In genomic region chr6:107576852-107577251, GRCh38 we compare ENCODE assay signal across 15 cellular contexts.
A peak's percentile ranks its signal among the peaks of the same experiment; 100 is the strongest.
DNase-seq lines count a peak whose midpoint lies in the region; ATAC-seq and TF ChIP-seq lines count a peak whose summit lies in the region.
"Had no signal": no experiment of that assay in that cellular context is flagged by ENCODE, and none has a peak within 500 bp of the region (broad histone marks: within the 10 kb centered on the region; RNA-seq: fewer than 3 reads in every experiment).

No MANE protein-coding gene starts in this region.

- no TSS peak for BruUV-seq in IMR-90 (replicated peaks; lab: Mats Ljungman, UMichigan)
- no TSS peak for BruUV-seq in A673 (replicated peaks; lab: Mats Ljungman, UMichigan)

- H3K27me3 ChIP-seq in IMR-90 (ENCODE audit: control insufficient read depth, insufficient read depth, low read length) (no peaks in the 10 kb centered on the region; the same call in 1 of the 2 replicates), A673 (replicated peaks; ENCODE audit: insufficient read depth, low read depth, low read length, poor library complexity) (no peaks in the 10 kb centered on the region)
- H3K27me3 ChIP-seq: ascending aorta, testis had no signal

- dilution Hi-C loops in IMR-90 (cut with HindIII; ENCODE audit: low sequenced_read_pairs, unreplicated experiment) = no loop called here

- H2AK9ac ChIP-seq in IMR-90 (replicated peaks; ENCODE audit: low read depth, low read length, poor library complexity) = no peak overlapping the region

- H3K4me3 ChIP-seq in IMR-90 (ENCODE audit: insufficient read depth, low read depth, low read length) = no peak overlapping the region
- no peak overlapping the region for H3K4me3 ChIP-seq in choroid plexus epithelial cell (ENCODE audit: low read depth, low read length)
- H3K4me3 ChIP-seq in coronary artery = no peak overlapping the region
- no peak overlapping the region for H3K4me3 ChIP-seq in A673 (ENCODE audit: low read depth, low read length, poor library complexity, severe bottlenecking)
- H3K4me3 ChIP-seq: ascending aorta, smooth muscle cell, testis had no signal

- CTCF ChIA-PET in IMR-90 (lab: Yijun Ruan, JAX) (interaction anchor here (0.6 to 1.4 kb wide), 2 partner anchors 10 to 19 kb away, joined by 5 read pairs; no protein-coding TSS in a partner anchor), A673 (lab: Charles Lee) (no interaction called here)

- H3K56ac ChIP-seq in IMR-90 (ENCODE audit: extremely low read depth, insufficient read depth, low read length) = no peak overlapping the region

- H3K18ac ChIP-seq in IMR-90 (ENCODE audit: low read depth, low read length) = no peak overlapping the region

- no peak overlapping the region for H2AK5ac ChIP-seq in IMR-90 (ENCODE audit: low read depth, low read length)

- no peak overlapping the region for H2BK5ac ChIP-seq in IMR-90 (ENCODE audit: low read depth, low read length, poor library complexity, severe bottlenecking)

- no peak overlapping the region for H3K23ac ChIP-seq in IMR-90 (ENCODE audit: low read depth, low read length)

- H3K4ac ChIP-seq in IMR-90 (ENCODE audit: low read depth, low read length) = no peak overlapping the region

- TF ChIP-seq RAD21 in IMR-90 (IDR thresholded peaks at IDR 0.05; ENCODE audit: low read length) = no peak

- no peak overlapping the region for H2BK120ac ChIP-seq in IMR-90 (ENCODE audit: low read depth, low read length)

- ATAC-seq in IMR-90 (ENCODE audit: low read depth) = peak; percentile 85
- ATAC-seq: HCT116 had no signal

- peaks cover 3% of the 10 kb centered on the region; the same call in 1 of the 2 replicates for H3K9me1 ChIP-seq in IMR-90 (ENCODE audit: insufficient read depth, low read length)

- H3K36me3 ChIP-seq in IMR-90 (ENCODE audit: control insufficient read depth, insufficient read depth, low read length) (peaks cover 5% of the 10 kb centered on the region; the same call in 1 of the 2 replicates), A673 (ENCODE audit: insufficient read depth, low read length, poor library complexity, severe bottlenecking) (no peaks in the 10 kb centered on the region)
- H3K36me3 ChIP-seq: ascending aorta had no signal

- intact Hi-C loops in IMR-90 (cut with micrococcal nuclease) (no loop called here), A673 (cut with micrococcal nuclease; ENCODE audit: unreplicated experiment) (no loop called here)

- no CpG with 5 or more reads among the region's 3 CpGs for WGBS in IMR-90 (ENCODE audit: extremely low coverage in 2 of 2, insufficient read length in 1 of 2), 2 experiments

- no peak overlapping the region for H3K14ac ChIP-seq in IMR-90 (replicated peaks; ENCODE audit: low read depth, low read length)

- H2BK15ac ChIP-seq in IMR-90 (ENCODE audit: low read depth, low read length) = no peak overlapping the region

- H3K9ac ChIP-seq in IMR-90 (ENCODE audit: low read depth, low read length) = no peak overlapping the region

- peak; percentile 32 for DNase-seq in EH (ENCODE audit: low read depth)
- DNase-seq in IMR-90 = peak; percentile 81
- DNase-seq in choroid plexus epithelial cell (ENCODE audit: low read depth) = peak; percentile 23
- DNase-seq in kidney tubule cell (ENCODE audit: low spot score) = peak; percentile 96
- no peak for DNase-seq in NCI-H345 treated with DMSO at 0.1 percent for 48 hours (lab: John Stamatoyannopoulos, UW; ENCODE audit: unreplicated experiment)
- no peak for DNase-seq in coronary artery (ENCODE audit: low spot score)
- no peak for DNase-seq in A673 (ENCODE audit: low spot score)
- no peak for DNase-seq in SIG-M5 (lab: John Stamatoyannopoulos, UW)
- DNase-seq: activated T-cell treated with anti-CD3 and anti-CD28 coated beads, Interleukin-2, amount 50 U/mL, for 72 hours; effector memory CD4-positive, alpha-beta T cell; NCI-H2171; testis had no signal

- H3K4me2 ChIP-seq in IMR-90 (ENCODE audit: low read depth, low read length) = no peak overlapping the region; the same call in 1 of the 2 replicates
- H3K4me2 ChIP-seq: smooth muscle cell had no signal

- no peak overlapping the region for H4K5ac ChIP-seq in IMR-90 (ENCODE audit: low read depth, low read length)

- H3K4me1 ChIP-seq in IMR-90 (ENCODE audit: control insufficient read depth, insufficient read depth, low read length) = peaks cover 7% of the 10 kb centered on the region; the same call in 1 of the 2 replicates
- H3K4me1 ChIP-seq in A673 (ENCODE audit: insufficient read depth, low read length, poor library complexity, severe bottlenecking) = peaks cover 17% of the 10 kb centered on the region
- H3K4me1 ChIP-seq: ascending aorta, testis had no signal

- TF ChIP-seq CTCF in IMR-90 (conservative IDR thresholded peaks at IDR 0.05; ENCODE audit: low read depth, low read length) = no peak
- TF ChIP-seq CTCF in choroid plexus epithelial cell (conservative IDR thresholded peaks at IDR 0.05; ENCODE audit: low read depth, low read length) = no peak
- no peak for TF ChIP-seq CTCF in coronary artery (IDR thresholded peaks at IDR 0.05)
- TF ChIP-seq CTCF in A673 (conservative IDR thresholded peaks at IDR 0.05; ENCODE audit: low read depth, low read length) = no peak

- H4K8ac ChIP-seq in IMR-90 (ENCODE audit: low read depth in 2 of 2, low read length in 2 of 2) = no peak overlapping the region

- in situ Hi-C loops in IMR-90 (cut with MboI; ENCODE audit: low sequenced_read_pairs) = no loop called here

- peak overlapping the region; percentile 53 for H2AFZ ChIP-seq in IMR-90 (replicated peaks; ENCODE audit: low read length, poor library complexity)

- H3K79me1 ChIP-seq in IMR-90 (ENCODE audit: low read depth in 1 of 2, low read length in 2 of 2) = no peaks in the 10 kb centered on the region

- POLR2A ChIA-PET in IMR-90 (lab: Charles Lee; ENCODE audit: unreplicated experiment) = no interaction called here
- POLR2A ChIA-PET in A673 (lab: Charles Lee; ENCODE audit: low non-redundant PET) = no interaction called here

- H2BK20ac ChIP-seq in IMR-90 (ENCODE audit: low read depth, low read length) = no peak overlapping the region

- H4K20me1 ChIP-seq in IMR-90 (ENCODE audit: insufficient read depth, low read length) = no peaks in the 10 kb centered on the region

- TF ChIP-seq POLR2A in IMR-90 (IDR thresholded peaks at IDR 0.05; ENCODE audit: low read depth, low read length) = no peak

- no peaks in the 10 kb centered on the region for H3K9me3 ChIP-seq in IMR-90 (ENCODE audit: control insufficient read depth, insufficient read depth, low read length)
- H3K9me3 ChIP-seq in A673 (ENCODE audit: low read depth, low read length, poor library complexity, severe bottlenecking) = no peaks in the 10 kb centered on the region
- H3K9me3 ChIP-seq: ascending aorta, testis had no signal

- H3K27ac ChIP-seq in IMR-90 (ENCODE audit: insufficient read depth, low read length) = no peak overlapping the region
- no peak overlapping the region for H3K27ac ChIP-seq in coronary artery
- H3K27ac ChIP-seq in A673 (ENCODE audit: low read depth, low read length, poor library complexity, severe bottlenecking) = no peak overlapping the region
- H3K27ac ChIP-seq: ascending aorta, testis had no signal

- no peak overlapping the region for H4K91ac ChIP-seq in IMR-90 (ENCODE audit: insufficient read depth, low read depth, low read length)

TF ChIP-seq in IMR-90, 13 proteins besides CTCF, POLR2A, EP300 and RAD21:
- TF ChIP-seq CEBPB (IDR thresholded peaks at IDR 0.05; ENCODE audit: low read depth, low read length) (peak; percentile 22; the same call in 1 of the 2 replicates), FOS (IDR thresholded peaks at IDR 0.05; ENCODE audit: low read depth, low read length) (peak; percentile 64; the same call in 1 of the 2 replicates), BHLHE40 (IDR thresholded peaks at IDR 0.05; ENCODE audit: low read depth, low read length) (peak; percentile 32), CHD1 (IDR thresholded peaks at IDR 0.05; ENCODE audit: low read depth, low read length) (no peak)

Comparison
In these comparisons a context has a peak if more than half of its experiments do, and no peak if none do; other contexts are left out.
1. DNase-seq: peak in EH (single experiment), IMR-90 (single experiment), choroid plexus epithelial cell (single experiment) and kidney tubule cell (single experiment); none in NCI-H345 treated with DMSO at 0.1 percent for 48 hours (single experiment), coronary artery (single experiment), A673 (single experiment) and SIG-M5 (single experiment).